Comparison of ENCODE assay signal across 20 cellular contexts in the genomic region with DNA sequence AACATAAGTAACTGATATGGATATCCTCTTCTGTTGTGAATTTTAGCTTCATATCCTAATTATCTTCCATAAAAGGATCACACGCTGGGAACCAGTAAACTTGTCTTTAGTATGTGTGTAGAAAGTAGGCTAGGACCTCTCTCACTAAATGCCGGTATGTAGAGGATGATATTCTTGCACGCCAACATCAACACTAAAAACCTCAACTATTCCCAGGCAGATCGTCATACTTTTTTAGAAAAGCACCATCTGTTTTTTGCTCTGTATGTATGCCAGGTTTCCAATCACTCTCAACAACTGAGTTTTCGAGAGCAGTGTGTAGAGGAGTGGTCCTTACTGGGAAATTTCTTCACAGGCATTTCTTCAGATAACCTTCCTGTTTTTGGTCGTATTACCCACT.
DNase-seq lines count a peak whose midpoint lies in the region; ATAC-seq and TF ChIP-seq lines count a peak whose summit lies in the region.
"Had no signal": no experiment of that assay in that cellular context is flagged by ENCODE, and none has a peak within 500 bp of the region (broad histone marks: within the 10 kb centered on the region; RNA-seq: fewer than 3 reads in every experiment).

No MANE protein-coding gene starts in this region.

- H3K36me3 ChIP-seq in neuronal stem cell (replicated peaks in 1 of 2; ENCODE audit: control insufficient read depth in 2 of 2, insufficient read depth in 2 of 2, low read length in 2 of 2) = no peaks in the 10 kb centered on the region
- H3K36me3 ChIP-seq: SJSA1 had no signal

- TF ChIP-seq CTCF in AG10803 (conservative IDR thresholded peaks at IDR 0.05; ENCODE audit: low read length) = no peak
- TF ChIP-seq CTCF in choroid plexus epithelial cell (conservative IDR thresholded peaks at IDR 0.05; ENCODE audit: low read depth, low read length) = no peak

- no peak overlapping the region for H3K4ac ChIP-seq in neuronal stem cell (ENCODE audit: low read length)

- POLR2A ChIA-PET in activated CD4-positive, alpha-beta T cell treated with anti-CD3 and anti-CD28 coated beads for 36 hours (lab: Charles Lee) = no interaction called here

- no peak for ATAC-seq in activated CD4-positive, alpha-beta T cell treated with anti-CD3 and anti-CD28 coated beads for 36 hours
- ATAC-seq: HCT116, Right ventricle myocardium inferior had no signal

- no peak overlapping the region for H3K4me3 ChIP-seq in AG10803 (ENCODE audit: low read length)
- H3K4me3 ChIP-seq in choroid plexus epithelial cell (ENCODE audit: low read depth, low read length) = no peak overlapping the region
- H3K4me3 ChIP-seq in neuronal stem cell (ENCODE audit: low read length in 2 of 2) = no peak overlapping the region
- H3K4me3 ChIP-seq: SJSA1 had no signal

- H3K4me1 Mint-ChIP-seq in activated CD4-positive, alpha-beta T cell treated with anti-CD3 and anti-CD28 coated beads for 36 hours = no peaks in the 10 kb centered on the region
- H3K4me1 Mint-ChIP-seq: CD8-positive, alpha-beta memory T cell had no signal

- H4K8ac ChIP-seq in neuronal stem cell (ENCODE audit: low read depth, low read length) = no peak overlapping the region

- H3K27ac ChIP-seq in neuronal stem cell (replicated peaks; ENCODE audit: low read length) = no peak overlapping the region
- H3K27ac ChIP-seq: C4-2B, SJSA1 had no signal

- H2BK120ac ChIP-seq in neuronal stem cell (ENCODE audit: low read depth, low read length) = no peak overlapping the region

- H3K9ac ChIP-seq in neuronal stem cell (ENCODE audit: low read depth, low read length, poor library complexity) = no peak overlapping the region

- H2AFZ ChIP-seq in neuronal stem cell (ENCODE audit: low read length) = peak overlapping the region; percentile 29

- H3K27me3 Mint-ChIP-seq in activated CD4-positive, alpha-beta T cell treated with anti-CD3 and anti-CD28 coated beads for 36 hours = no peaks in the 10 kb centered on the region
- H3K27me3 Mint-ChIP-seq: CD8-positive, alpha-beta memory T cell had no signal

- no peak overlapping the region for H2AK5ac ChIP-seq in neuronal stem cell (ENCODE audit: low read depth, low read length)

- no peaks in the 10 kb centered on the region for H3K9me3 ChIP-seq in neuronal stem cell (replicated peaks in 1 of 2; ENCODE audit: control insufficient read depth in 2 of 2, insufficient read depth in 1 of 2, low read depth in 1 of 2, low read length in 2 of 2)
- H3K9me3 ChIP-seq: SJSA1 had no signal

- no CpG with 5 or more reads among the region's 6 CpGs for WGBS in neuronal stem cell (ENCODE audit: extremely low coverage in 2 of 2, insufficient read length in 2 of 2, insufficient replicate concordance in 1 of 2), 2 donors

- no peak overlapping the region for H2BK5ac ChIP-seq in neuronal stem cell (ENCODE audit: low read length)

- no peak overlapping the region for H3K14ac ChIP-seq in neuronal stem cell (ENCODE audit: low read length)

- no peak overlapping the region for H3K23ac ChIP-seq in neuronal stem cell (ENCODE audit: low read depth, low read length, poor library complexity)

- H3K4me3 Mint-ChIP-seq in activated CD4-positive, alpha-beta T cell treated with anti-CD3 and anti-CD28 coated beads for 36 hours = no peak overlapping the region
- H3K4me3 Mint-ChIP-seq: CD8-positive, alpha-beta memory T cell had no signal

- H2BK12ac ChIP-seq in neuronal stem cell (ENCODE audit: low read length) = no peak overlapping the region

- H3K36me3 Mint-ChIP-seq in activated CD4-positive, alpha-beta T cell treated with anti-CD3 and anti-CD28 coated beads for 36 hours (ENCODE audit: low read depth) = no peaks in the 10 kb centered on the region
- H3K36me3 Mint-ChIP-seq: CD8-positive, alpha-beta memory T cell had no signal

- H3K27ac Mint-ChIP-seq in activated CD4-positive, alpha-beta T cell treated with anti-CD3 and anti-CD28 coated beads for 36 hours = no peak overlapping the region
- H3K27ac Mint-ChIP-seq: CD8-positive, alpha-beta memory T cell had no signal

- DNase-seq in AG10803 (ENCODE audit: low read depth) (peak; percentile 15), LHCN-M2 (ENCODE audit: low read depth) (peak; percentile 21), choroid plexus epithelial cell (ENCODE audit: low read depth) (peak; percentile 11), neuronal stem cell (ENCODE audit: low spot score) (no peak), EL (no peak), NCI-H2171 (lab: John Stamatoyannopoulos, UW) (no peak)
- DNase-seq in activated CD4-positive, alpha-beta T cell treated with anti-CD3 and anti-CD28 coated beads for 36 hours = no peak
- DNase-seq: Calu3; CD8-positive, alpha-beta memory T cell; DMS153; GDM1; Karpas-422; NCI-H187; NCI-H226; NCI-H510A treated with DMSO at 0.1 percent for 48 hours; NCI-H82 had no signal

- no peaks in the 10 kb centered on the region for H3K27me3 ChIP-seq in neuronal stem cell (ENCODE audit: control insufficient read depth in 3 of 3, insufficient read depth in 3 of 3, low read depth in 1 of 3, low read length in 3 of 3)
- H3K27me3 ChIP-seq: SJSA1 had no signal

- H3K4me1 ChIP-seq in neuronal stem cell (ENCODE audit: control insufficient read depth in 2 of 2, insufficient read depth in 1 of 2, low read depth in 1 of 2, low read length in 2 of 2) = peaks cover 0 to 2% of the 10 kb centered on the region in 2 donors
- H3K4me1 ChIP-seq: SJSA1 had no signal

- intact Hi-C loops in activated CD4-positive, alpha-beta T cell treated with anti-CD3 and anti-CD28 coated beads for 36 hours (cut with DNase I, micrococcal nuclease) = no loop called here

- no peak overlapping the region for H2BK15ac ChIP-seq in neuronal stem cell (ENCODE audit: low read length)

- H4K91ac ChIP-seq in neuronal stem cell (ENCODE audit: low read depth, low read length, poor library complexity) = no peak overlapping the region

- no peaks in the 10 kb centered on the region for H3K79me1 ChIP-seq in neuronal stem cell (ENCODE audit: low read depth, low read length)

- no peak overlapping the region for H3K18ac ChIP-seq in neuronal stem cell (ENCODE audit: low read length)

- H3K9me3 Mint-ChIP-seq in activated CD4-positive, alpha-beta T cell treated with anti-CD3 and anti-CD28 coated beads for 36 hours (ENCODE audit: low read depth) = peaks cover 10% of the 10 kb centered on the region

- CTCF ChIA-PET in activated CD4-positive, alpha-beta T cell treated with anti-CD3 and anti-CD28 coated beads for 36 hours (lab: Charles Lee) = no interaction called here

- no peak overlapping the region for H3K4me2 ChIP-seq in neuronal stem cell (ENCODE audit: insufficient read depth, low read length, poor library complexity, severe bottlenecking)

Comparison
In these comparisons a context has a peak if more than half of its experiments do, and no peak if none do; other contexts are left out.
1. DNase-seq: peak in AG10803 (single experiment), LHCN-M2 (single experiment) and choroid plexus epithelial cell (single experiment); none in neuronal stem cell (single experiment), activated CD4-positive, alpha-beta T cell treated with anti-CD3 and anti-CD28 coated beads for 36 hours (single experiment), EL (single experiment) and NCI-H2171 (single experiment).